In the genomic region with DNA sequence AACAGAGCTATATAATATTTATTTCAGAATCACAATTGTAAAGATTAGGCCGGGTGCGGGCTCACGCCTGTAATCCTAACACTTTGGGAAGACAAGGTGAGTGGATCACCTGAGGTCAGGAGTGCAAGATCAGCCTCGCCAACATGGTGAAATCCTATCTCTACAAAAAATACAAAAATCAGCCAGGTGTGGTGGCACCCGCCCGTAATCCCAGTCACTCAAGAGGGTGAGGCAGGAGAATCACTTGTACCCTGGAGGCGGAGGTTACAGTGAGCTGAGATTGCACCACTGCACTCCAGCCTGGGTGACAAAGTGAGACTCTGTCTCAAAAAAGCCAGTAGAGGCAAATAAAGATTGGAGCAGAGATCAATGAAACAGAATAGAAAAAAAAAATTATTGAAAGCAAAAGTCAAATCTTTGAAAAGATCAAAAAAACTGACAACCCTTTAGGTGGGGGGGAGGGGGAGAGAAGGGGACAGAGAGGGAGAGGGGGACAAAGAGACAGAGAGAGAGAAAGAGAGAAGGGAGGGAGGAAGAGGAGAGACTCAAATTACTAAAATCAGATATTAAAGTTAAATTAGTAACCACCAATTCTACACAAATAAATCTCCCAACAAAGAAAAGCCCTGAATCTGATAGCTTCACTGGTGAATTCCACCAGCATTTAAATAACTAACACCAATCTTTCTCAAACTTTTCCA, we compare ENCODE assay signal across 21 cellular contexts. TPM values are rescaled to one million over a fixed set of nuclear protein-coding genes. Genes with fewer than 3 reads are reported as not detected.
DNase-seq lines count a peak whose midpoint lies in the region; ATAC-seq, FAIRE-seq and TF ChIP-seq lines count a peak whose summit lies in the region.
"Had no signal": no experiment of that assay in that cellular context is flagged by ENCODE, and none has a peak within 500 bp of the region (broad histone marks: within the 10 kb centered on the region; RNA-seq: fewer than 3 reads in every experiment).

No MANE protein-coding gene starts in this region.

- peaks cover 100% of the 10 kb centered on the region for H3K79me2 ChIP-seq in HCT116 (ENCODE audit: insufficient read depth, low read length)

- TF ChIP-seq POLR2A in A549 (IDR thresholded peaks at IDR 0.05; ENCODE audit: low read length) = no peak
- no peak for TF ChIP-seq POLR2A in HCT116 (IDR thresholded peaks at IDR 0.05; ENCODE audit: borderline replicate concordance, extremely low read depth, insufficient read depth, insufficient read length)

- no peak for DNase-seq in A549 (ENCODE audit: low read depth in 1 of 2, low spot score in 1 of 2)
- no peak for DNase-seq in HCT116 (ENCODE audit: low read depth, low spot score)
- no peak for DNase-seq in naive thymus-derived CD4-positive, alpha-beta T cell
- DNase-seq in amygdala (lab: John Stamatoyannopoulos, UW) = no peak
- no peak for DNase-seq in HCEC 1CT
- DNase-seq in SIG-M5 (lab: John Stamatoyannopoulos, UW) = no peak
- no peak for DNase-seq in NCI-H524 treated with DMSO at 0.1 percent for 48 hours (lab: John Stamatoyannopoulos, UW)
- DNase-seq: Caco-2; DMS153; NCI-H187; NCI-H345; NCI-H69; NK-92 treated with Interleukin-12 subunit alpha and Interleukin-12 subunit beta, amount 100 ng/mL, for 24 hours; OCI-M1; RPMI8226 had no signal

- H3K9ac ChIP-seq in HCT116 (ENCODE audit: low read length) = no peak overlapping the region

- H3K36me3 Mint-ChIP-seq in brain = peaks cover 88% of the 10 kb centered on the region
- peaks cover 0 to 23% (median 18%) of the 10 kb centered on the region in 5 donors for H3K36me3 Mint-ChIP-seq in naive thymus-derived CD4-positive, alpha-beta T cell

- TF ChIP-seq RAD21 in A549 (conservative IDR thresholded peaks at IDR 0.05 in 1 of 2, IDR thresholded peaks at IDR 0.05 in 1 of 2) (no peak), HCT116 (IDR thresholded peaks at IDR 0.05; ENCODE audit: low read depth) (no peak)

- BruUV-seq in HCT116 (replicated peaks; lab: Mats Ljungman, UMichigan) = no TSS peak

- H3K9me3 ChIP-seq in A549 (no peaks in the 10 kb centered on the region), HCT116 (ENCODE audit: control insufficient read depth in 1 of 2, insufficient read depth in 1 of 2, low read depth in 1 of 2, low read length in 2 of 2) (no peaks in the 10 kb centered on the region)
- no peaks in the 10 kb centered on the region for H3K9me3 ChIP-seq in naive thymus-derived CD4-positive, alpha-beta T cell (ENCODE audit: control insufficient read depth in 2 of 3, low read length in 3 of 3)
- H3K9me3 ChIP-seq: SJSA1 had no signal

- no peaks in the 10 kb centered on the region for H3K27me3 ChIP-seq in HCT116 (ENCODE audit: insufficient read depth, low read length)
- no peaks in the 10 kb centered on the region for H3K27me3 ChIP-seq in naive thymus-derived CD4-positive, alpha-beta T cell (ENCODE audit: control insufficient read depth in 2 of 2, insufficient read depth in 2 of 2, low read length in 2 of 2)
- H3K27me3 ChIP-seq: SJSA1 had no signal

- peaks cover 31% of the 10 kb centered on the region for H3K4me1 Mint-ChIP-seq in brain
- H3K4me1 Mint-ChIP-seq in naive thymus-derived CD4-positive, alpha-beta T cell = peaks cover 36 to 76% (median 72%) of the 10 kb centered on the region in 7 donors

- no peak for ATAC-seq in A549
- ATAC-seq in HCT116 = no peak
- ATAC-seq in naive thymus-derived CD4-positive, alpha-beta T cell = no peak

- H3K4me1 ChIP-seq in A549 (peaks cover 49% of the 10 kb centered on the region), HCT116 (ENCODE audit: control insufficient read depth in 1 of 2, insufficient read depth in 2 of 2, low read length in 2 of 2) (peaks cover 32 to 78% of the 10 kb centered on the region in 2 experiments)
- peaks cover 4 to 9% of the 10 kb centered on the region in 2 donors for H3K4me1 ChIP-seq in naive thymus-derived CD4-positive, alpha-beta T cell (ENCODE audit: control insufficient read depth in 2 of 2, insufficient read depth in 2 of 2, low read length in 2 of 2)
- H3K4me1 ChIP-seq: Caco-2 had no signal

- peaks cover 27 to 74% (median 56%) of the 10 kb centered on the region in 5 experiments for H3K9me3 Mint-ChIP-seq in brain
- H3K9me3 Mint-ChIP-seq in naive thymus-derived CD4-positive, alpha-beta T cell = peaks cover 0 to 11% (median 0%) of the 10 kb centered on the region in 11 donors

- intact Hi-C loops in HCT116 (cut with micrococcal nuclease) = no loop called here
- intact Hi-C loops in naive thymus-derived CD4-positive, alpha-beta T cell (cut with micrococcal nuclease) = no loop called here

- RAD21 ChIA-PET in HCT116 (lab: Charles Lee; ENCODE audit: low non-redundant PET in 1 of 2, low total read pairs in 2 of 2, uncharacterized antibody in 2 of 2, unreplicated experiment in 2 of 2) = no interaction called here

- H3K4me2 ChIP-seq in A549 (peak overlapping the region; percentile 37; the same call in 2 of the 3 replicates), HCT116 (ENCODE audit: low read length) (peak overlapping the region; percentile 63)

- no peaks in the 10 kb centered on the region for H3K9me2 ChIP-seq in HCT116 (ENCODE audit: insufficient read depth)

- POLR2A ChIA-PET in A549 (lab: Yijun Ruan, JAX) = no interaction called here
- POLR2A ChIA-PET in HCT116 (lab: Charles Lee) = no interaction called here
- POLR2A ChIA-PET in naive thymus-derived CD4-positive, alpha-beta T cell (lab: Charles Lee) = no interaction called here

- no peak overlapping the region for H2AFZ ChIP-seq in HCT116 (ENCODE audit: low read depth, low read length, poor library complexity, severe bottlenecking)

- H4K20me1 ChIP-seq in HCT116 (ENCODE audit: insufficient read depth) = peaks cover 9% of the 10 kb centered on the region; the same call in 1 of the 2 replicates

- FAIRE-seq in A549 (lab: Jason Lieb, UNC) = no peak
- FAIRE-seq: H1, HTR-8/SVneo had no signal

- 92% methylated on average over 6 of the region's 7 CpGs for WGBS in A549 (ENCODE audit: missing lambda C conversion rate)

- H3K27me3 Mint-ChIP-seq in brain = peaks cover 4% of the 10 kb centered on the region
- no peaks in the 10 kb centered on the region for H3K27me3 Mint-ChIP-seq in naive thymus-derived CD4-positive, alpha-beta T cell

- peak overlapping the region in 4 of 5 experiments; percentile 5 to 21 (median 13) for H3K27ac Mint-ChIP-seq in brain
- H3K27ac Mint-ChIP-seq in naive thymus-derived CD4-positive, alpha-beta T cell = no peak overlapping the region

- H3K4me3 ChIP-seq in A549 = no peak overlapping the region
- H3K4me3 ChIP-seq in HCT116 (replicated peaks in 1 of 2; ENCODE audit: low read depth in 1 of 2, low read length in 2 of 2) = no peak overlapping the region
- H3K4me3 ChIP-seq in naive thymus-derived CD4-positive, alpha-beta T cell (ENCODE audit: low read length) = no peak overlapping the region
- H3K4me3 ChIP-seq: SJSA1 had no signal

- no peaks in the 10 kb centered on the region; a peak in 1 of 4 replicates for H3K36me3 ChIP-seq in HCT116 (ENCODE audit: control insufficient read depth in 1 of 2, insufficient read depth in 2 of 2, low read length in 2 of 2)
- H3K36me3 ChIP-seq in naive thymus-derived CD4-positive, alpha-beta T cell (ENCODE audit: control insufficient read depth in 2 of 3, insufficient read depth in 3 of 3, low read length in 3 of 3) = no peaks in the 10 kb centered on the region
- H3K36me3 ChIP-seq: SJSA1 had no signal

- TF ChIP-seq CTCF in A549 (IDR thresholded peaks at IDR 0.05) = no peak
- no peak for TF ChIP-seq CTCF in HCT116 (IDR thresholded peaks at IDR 0.05 in 2 of 3, conservative IDR thresholded peaks at IDR 0.05 in 1 of 3; ENCODE audit: borderline replicate concordance in 1 of 3, insufficient read depth in 1 of 3, low read depth in 2 of 3, low read length in 2 of 3)
- TF ChIP-seq CTCF in brain (conservative IDR thresholded peaks at IDR 0.05) = no peak

- no peak overlapping the region for H3K27ac ChIP-seq in A549
- H3K27ac ChIP-seq in HCT116 (ENCODE audit: low read depth, low read length) = peak overlapping the region; percentile 36; the same call in 1 of the 2 replicates
- no peak overlapping the region for H3K27ac ChIP-seq in naive thymus-derived CD4-positive, alpha-beta T cell (ENCODE audit: low read depth, low read length)
- H3K27ac ChIP-seq: C4-2B, HL-60, SJSA1 had no signal

- TF ChIP-seq EP300 in A549 (IDR thresholded peaks at IDR 0.05) = no peak

- CTCF ChIA-PET in A549 (lab: Yijun Ruan, JAX) = no interaction called here
- CTCF ChIA-PET in HCT116 (lab: Charles Lee) = no interaction called here
- CTCF ChIA-PET in naive thymus-derived CD4-positive, alpha-beta T cell (lab: Charles Lee) = no interaction called here

- H3K4me3 Mint-ChIP-seq in brain = no peak overlapping the region
- peak overlapping the region in 6 of 10 donors; percentile 1 to 64 (median 22) for H3K4me3 Mint-ChIP-seq in naive thymus-derived CD4-positive, alpha-beta T cell

TF ChIP-seq in A549, 52 proteins besides CTCF, POLR2A, EP300 and RAD21 (continues in another document):
- TF ChIP-seq CEBPB (IDR thresholded peaks at IDR 0.05) (no peak), SREBF2 (IDR thresholded peaks at IDR 0.05) (no peak)

TF ChIP-seq in HCT116, 20 proteins besides CTCF, POLR2A, EP300 and RAD21 (continues in another document):
- no peak for TF ChIP-seq MAX (IDR thresholded peaks at IDR 0.05)

RNA-seq across cellular contexts. Expression of gene AP4S1, which starts 52.4 kb away (rescaled TPM):
- 8.5 and 12.4 TPM in 2 replicates for polyA plus RNA-seq in A549 (2011; rRNA removed)
- polyA plus RNA-seq in A549 (2012; cell fraction: cytosol; rRNA removed) = 2.4 and 2.7 TPM in 2 replicates
- polyA plus RNA-seq in A549 (2012; cell fraction: nucleus; rRNA removed) = 2.2 and 3.7 TPM in 2 replicates
- 13.4 to 16.0 TPM (median 14.4 TPM) in 3 replicates for polyA plus RNA-seq in A549 (2017; fragmentation: RNase III; extraction: RNeasy Plus Mini Kit Qiagen cat#74134 plus additional on column Dnase treatment)
- 3.7 and 5.3 TPM in 2 replicates for polyA minus RNA-seq in A549 (2011; rRNA and poly(A)+ RNA removed)
- total RNA-seq in HCT116 (2021; ENCODE audit: unreplicated experiment) = 5.0 TPM
- polyA plus RNA-seq in HCT116 (2012) = 1.9 and 2.3 TPM in 2 replicates
- 8.0 TPM for polyA plus RNA-seq in brain (ENCODE audit: insufficient read depth, low read depth, low replicate concordance)
- 10 to 100 TPM in 4 of 5 experiments, 1 to 10 TPM in 1; 7.9 to 22.0 (median 15.9) TPM for total RNA-seq in naive thymus-derived CD4-positive, alpha-beta T cell
- polyA plus RNA-seq in naive thymus-derived CD4-positive, alpha-beta T cell = 10 to 100 TPM; 10.7 to 10.9 TPM

RNA-seq across cellular contexts. Expression of gene STRN3, which starts 53.1 kb away (rescaled TPM):
- polyA plus RNA-seq in A549 (2011; rRNA removed) (37.3 and 44.8 TPM in 2 replicates), A549 (2017; fragmentation: RNase III; extraction: RNeasy Plus Mini Kit Qiagen cat#74134 plus additional on column Dnase treatment) (21.6 to 22.9 TPM (median 22.1 TPM) in 3 replicates), brain (ENCODE audit: insufficient read depth, low read depth, low replicate concordance) (8.9 TPM)
- 7.1 and 8.2 TPM in 2 replicates for polyA plus RNA-seq in A549 (2012; cell fraction: cytosol; rRNA removed)
- 9.0 and 11.1 TPM in 2 replicates for polyA plus RNA-seq in A549 (2012; cell fraction: nucleus; rRNA removed)
- 35.2 and 36.8 TPM in 2 replicates for polyA minus RNA-seq in A549 (2011; rRNA and poly(A)+ RNA removed)
- 43.4 TPM for total RNA-seq in HCT116 (2021; ENCODE audit: unreplicated experiment)
- 18.5 and 22.7 TPM in 2 replicates for polyA plus RNA-seq in HCT116 (2012)
- 10 to 100 TPM; 20.4 to 28.7 (median 25.2) TPM for total RNA-seq in naive thymus-derived CD4-positive, alpha-beta T cell
- polyA plus RNA-seq in naive thymus-derived CD4-positive, alpha-beta T cell = 1 to 10 TPM; 3.5 to 5.8 TPM

Comparison
In these comparisons a context has a peak if more than half of its experiments do, and no peak if none do; other contexts are left out.
1. H3K27ac Mint-ChIP-seq: peak in brain (4 of 5); none in naive thymus-derived CD4-positive, alpha-beta T cell (0 of 9).
2. H3K4me3 Mint-ChIP-seq: peak in naive thymus-derived CD4-positive, alpha-beta T cell (6 of 10); none in brain (0 of 5).